14 cellular contexts compared by ENCODE assay signal in genomic region chr1:171610385-171610784, GRCh38. TPM values are rescaled to one million over a fixed set of nuclear protein-coding genes. Genes with fewer than 3 reads are reported as not detected.
DNase-seq lines count a peak whose midpoint lies in the region; ATAC-seq, FAIRE-seq and TF ChIP-seq lines count a peak whose summit lies in the region.
"Had no signal": no experiment of that assay in that cellular context is flagged by ENCODE, and none has a peak within 500 bp of the region (broad histone marks: within the 10 kb centered on the region; RNA-seq: fewer than 3 reads in every experiment).

No MANE protein-coding gene starts in this region.

- no peaks in the 10 kb centered on the region for H3K27me3 ChIP-seq in spleen (replicated peaks in 1 of 7)

- no peaks in the 10 kb centered on the region for H3K4me1 ChIP-seq in spleen
- H3K4me1 ChIP-seq: Caco-2 had no signal

- H3K4me3 ChIP-seq in spleen = no peak overlapping the region

- ATAC-seq in HG02798 (IDR thresholded peaks at IDR 0.05; ENCODE audit: poor library complexity, unreplicated experiment) = peak; percentile 48
- ATAC-seq: natural killer cell had no signal

- TF ChIP-seq POLR2A in spleen (IDR thresholded peaks at IDR 0.05) = no peak

- intact Hi-C loops in spleen (cut with DNase I; ENCODE audit: low total_unique reads) = no loop called here

- no peaks in the 10 kb centered on the region for H3K9me3 ChIP-seq in spleen
- H3K9me3 ChIP-seq: Caco-2 had no signal

- 49 to 81% (median 73%) methylated on average over 2 of the region's 2 CpGs for WGBS in spleen, 5 donors

- no peak overlapping the region for H3K27ac ChIP-seq in spleen

- no peak for TF ChIP-seq CTCF in spleen (IDR thresholded peaks at IDR 0.05 in 8 of 11, conservative IDR thresholded peaks at IDR 0.05 in 3 of 11)

- no peaks in the 10 kb centered on the region for H3K36me3 ChIP-seq in spleen

- DNase-seq in GM18507 (ENCODE audit: extremely low spot score, insufficient read length, low read depth) (no peak), OCI-M1 (lab: John Stamatoyannopoulos, UW) (peak; percentile 37), kidney glomerular epithelial cell (lab: John Stamatoyannopoulos, UW) (peak; percentile 60), frontal cortex (ENCODE audit: low spot score in 2 of 2) (no peak), UCSD-AML1 (lab: John Stamatoyannopoulos, UW; ENCODE audit: unreplicated experiment) (no peak), spleen (no peak), SHP77 treated with DMSO at 0.1 percent for 48 hours (lab: John Stamatoyannopoulos, UW) (no peak)
- DNase-seq: activated CD4-positive, alpha-beta T cell treated with anti-CD3 and anti-CD28 coated beads for 48 hours; activated naive CD8-positive, alpha-beta T cell treated with anti-CD3 and anti-CD28 coated beads for 36 hours; Caco-2; natural killer cell; stimulated activated CD4-positive, alpha-beta T cell treated with anti-CD3 and anti-CD28 coated beads, Interleukin-12 subunit alpha, Interleukin-12 subunit beta, amount 100 ng/mL, for 4 hours; stimulated activated naive CD4-positive, alpha-beta T cell had no signal

- FAIRE-seq in GM18507 (lab: Jason Lieb, UNC) (peak; percentile 69), frontal cortex (lab: Jason Lieb, UNC) (no peak)

RNA-seq across cellular contexts. Expression of gene MYOCOS, which starts 11.7 kb away (rescaled TPM):
- total RNA-seq in frontal cortex (not detected), spleen (not detected)
- polyA plus RNA-seq in spleen = not detected
- total RNA-seq: natural killer cell had no signal

RNA-seq across cellular contexts. Expression of gene MYOC, which starts 42.1 kb away (rescaled TPM):
- total RNA-seq in frontal cortex (under 0.01 TPM), spleen (not detected)
- under 1 TPM in 1 of 3 donors, not detected in 2; 0.10 TPM for polyA plus RNA-seq in spleen
- total RNA-seq: activated naive CD8-positive, alpha-beta T cell treated with anti-CD3 and anti-CD28 coated beads for 36 hours; Caco-2; natural killer cell had no signal

Comparison
In these comparisons a context has a peak if more than half of its experiments do, and no peak if none do; other contexts are left out.
1. DNase-seq: peak in OCI-M1 (single experiment) and kidney glomerular epithelial cell (single experiment); none in GM18507 (single experiment), frontal cortex (0 of 2), UCSD-AML1 (single experiment), spleen (single experiment) and SHP77 treated with DMSO at 0.1 percent for 48 hours (single experiment).